ENCODE assay signal across 1 cellular context in genomic region chr10:104479906-104480579, GRCh38.
TF ChIP-seq lines count a peak whose summit lies in the region.

No MANE protein-coding gene starts in this region.

TF ChIP-seq in HEK293, 187 proteins besides CTCF, POLR2A, EP300 and RAD21 (continued from another document):
- TF ChIP-seq ZNF280C (tag by site-specific recombination; IDR thresholded peaks at IDR 0.05): no peak
- 0 out of 2 replicates have a peak, but pooled peaks have one; percentile 23 for TF ChIP-seq HOXD13 (CRISPR knock-in tag; IDR thresholded peaks at IDR 0.05; ENCODE audit: borderline replicate concordance)
- TF ChIP-seq ZNF623 (tag by site-specific recombination; IDR thresholded peaks at IDR 0.05): no peak
- TF ChIP-seq ZNF354C (tag by site-specific recombination; IDR thresholded peaks at IDR 0.05; ENCODE audit: borderline replicate concordance, low read depth): no peak
- peak; percentile 52 for TF ChIP-seq PRDM6 (tag by site-specific recombination; IDR thresholded peaks at IDR 0.05)
- TF ChIP-seq ZNF416 (tag by site-specific recombination; IDR thresholded peaks at IDR 0.05): no peak
- TF ChIP-seq ZNF449 (tag by site-specific recombination; IDR thresholded peaks at IDR 0.05): no peak
- TF ChIP-seq GLIS2 (tag by site-specific recombination; IDR thresholded peaks at IDR 0.05): no peak
- peak; percentile 69; the same call in 1 of the 2 replicates for TF ChIP-seq ZNF596 (tag by site-specific recombination; IDR thresholded peaks at IDR 0.05)
- TF ChIP-seq ZIC2 (tag by site-specific recombination; IDR thresholded peaks at IDR 0.05): no peak
- TF ChIP-seq ZNF830 (tag by site-specific recombination; IDR thresholded peaks at IDR 0.05; ENCODE audit: low read depth): no peak
- TF ChIP-seq ZNF580 (tag by site-specific recombination; IDR thresholded peaks at IDR 0.05): no peak
TF ChIP-seq in HEK293: peak in this region for 4.
